In genomic region chr19:47818221-47818620, GRCh38 we compare ENCODE assay signal across 14 cellular contexts. TPM values are rescaled to one million over a fixed set of nuclear protein-coding genes. Genes with fewer than 3 reads are reported as not detected.
"Had no signal": no experiment of that assay in that cellular context is flagged by ENCODE, and none has a peak within 500 bp of the region (broad histone marks: within the 10 kb centered on the region; RNA-seq: fewer than 3 reads in every experiment).

No MANE protein-coding gene starts in this region.

RNA-seq across cellular contexts. Expression of gene CRX, which starts 3.5 kb away (rescaled TPM):
- total RNA-seq: activated B cell treated with CpG ODN at 0.5 μM for 24 hours; activated CD4-positive, alpha-beta memory T cell treated with anti-CD3 and anti-CD28 coated beads for 36 hours; activated CD4-positive, alpha-beta memory T cell treated with anti-CD3 and anti-CD28 coated beads, Interleukin-2, amount 10 ng/mL, durations not matched to agents 7 days and 5 days; activated CD4-positive, alpha-beta T cell treated with anti-CD3 and anti-CD28 coated beads for 36 hours; activated CD4-positive, alpha-beta T cell treated with anti-CD3 and anti-CD28 coated beads, Interleukin-2, amount 10 ng/mL, durations not matched to agents 24 days and 14 days; activated CD4-positive, alpha-beta T cell treated with anti-CD3 and anti-CD28 coated beads, Interleukin-2, amount 10 ng/mL, durations not matched to agents 7 days and 5 days; activated CD8-positive, alpha-beta memory T cell treated with anti-CD3 and anti-CD28 coated beads for 36 hours; activated CD8-positive, alpha-beta memory T cell treated with anti-CD3 and anti-CD28 coated beads, Interleukin-2, amount 10 ng/mL, durations not matched to agents 7 days and 5 days; activated CD8-positive, alpha-beta T cell treated with anti-CD3 and anti-CD28 coated beads for 36 hours; activated CD8-positive, alpha-beta T cell treated with anti-CD3 and anti-CD28 coated beads, Interleukin-2, amount 10 ng/mL, durations not matched to agents 7 days and 5 days; T-helper 1 cell treated with Interleukin-12 subunit alpha and Interleukin-12 subunit beta and Interleukin-4 antibody, amounts not matched to agents 30 ng/mL and 1 ng/mL, for 36 hours; T-helper 17 cell; T-helper 2 cell treated with Interferon-gamma antibody and Interleukin-4, amounts not matched to agents 100 ng/mL and 5 ng/mL, for 36 hours had no signal

RNA-seq across cellular contexts. Expression of gene TPRX1, which starts 13.9 kb away (rescaled TPM):
- total RNA-seq: activated B cell treated with CpG ODN at 0.5 μM for 24 hours; activated CD4-positive, alpha-beta memory T cell treated with anti-CD3 and anti-CD28 coated beads for 36 hours; activated CD4-positive, alpha-beta memory T cell treated with anti-CD3 and anti-CD28 coated beads, Interleukin-2, amount 10 ng/mL, durations not matched to agents 7 days and 5 days; activated CD4-positive, alpha-beta T cell treated with anti-CD3 and anti-CD28 coated beads for 36 hours; activated CD4-positive, alpha-beta T cell treated with anti-CD3 and anti-CD28 coated beads, Interleukin-2, amount 10 ng/mL, durations not matched to agents 24 days and 14 days; activated CD4-positive, alpha-beta T cell treated with anti-CD3 and anti-CD28 coated beads, Interleukin-2, amount 10 ng/mL, durations not matched to agents 7 days and 5 days; activated CD8-positive, alpha-beta memory T cell treated with anti-CD3 and anti-CD28 coated beads for 36 hours; activated CD8-positive, alpha-beta memory T cell treated with anti-CD3 and anti-CD28 coated beads, Interleukin-2, amount 10 ng/mL, durations not matched to agents 7 days and 5 days; activated CD8-positive, alpha-beta T cell treated with anti-CD3 and anti-CD28 coated beads for 36 hours; activated CD8-positive, alpha-beta T cell treated with anti-CD3 and anti-CD28 coated beads, Interleukin-2, amount 10 ng/mL, durations not matched to agents 7 days and 5 days; T-helper 1 cell treated with Interleukin-12 subunit alpha and Interleukin-12 subunit beta and Interleukin-4 antibody, amounts not matched to agents 30 ng/mL and 1 ng/mL, for 36 hours; T-helper 17 cell; T-helper 2 cell treated with Interferon-gamma antibody and Interleukin-4, amounts not matched to agents 100 ng/mL and 5 ng/mL, for 36 hours; WTC11 had no signal

RNA-seq across cellular contexts. Expression of gene TPRX2, which starts 40.8 kb away (rescaled TPM):
- total RNA-seq: activated B cell treated with CpG ODN at 0.5 μM for 24 hours; activated CD4-positive, alpha-beta memory T cell treated with anti-CD3 and anti-CD28 coated beads for 36 hours; activated CD4-positive, alpha-beta memory T cell treated with anti-CD3 and anti-CD28 coated beads, Interleukin-2, amount 10 ng/mL, durations not matched to agents 7 days and 5 days; activated CD4-positive, alpha-beta T cell treated with anti-CD3 and anti-CD28 coated beads for 36 hours; activated CD4-positive, alpha-beta T cell treated with anti-CD3 and anti-CD28 coated beads, Interleukin-2, amount 10 ng/mL, durations not matched to agents 24 days and 14 days; activated CD4-positive, alpha-beta T cell treated with anti-CD3 and anti-CD28 coated beads, Interleukin-2, amount 10 ng/mL, durations not matched to agents 7 days and 5 days; activated CD8-positive, alpha-beta memory T cell treated with anti-CD3 and anti-CD28 coated beads for 36 hours; activated CD8-positive, alpha-beta memory T cell treated with anti-CD3 and anti-CD28 coated beads, Interleukin-2, amount 10 ng/mL, durations not matched to agents 7 days and 5 days; activated CD8-positive, alpha-beta T cell treated with anti-CD3 and anti-CD28 coated beads for 36 hours; activated CD8-positive, alpha-beta T cell treated with anti-CD3 and anti-CD28 coated beads, Interleukin-2, amount 10 ng/mL, durations not matched to agents 7 days and 5 days; T-helper 1 cell treated with Interleukin-12 subunit alpha and Interleukin-12 subunit beta and Interleukin-4 antibody, amounts not matched to agents 30 ng/mL and 1 ng/mL, for 36 hours; T-helper 17 cell; T-helper 2 cell treated with Interferon-gamma antibody and Interleukin-4, amounts not matched to agents 100 ng/mL and 5 ng/mL, for 36 hours; WTC11 had no signal
